In genomic region chr2:88658890-88659881, GRCh38 we compare ENCODE assay signal across 9 cellular contexts. TPM values are rescaled to one million over a fixed set of nuclear protein-coding genes. Genes with fewer than 3 reads are reported as not detected.
DNase-seq lines count a peak whose midpoint lies in the region; ATAC-seq and TF ChIP-seq lines count a peak whose summit lies in the region.
"Had no signal": no experiment of that assay in that cellular context is flagged by ENCODE, and none has a peak within 500 bp of the region (broad histone marks: within the 10 kb centered on the region; RNA-seq: fewer than 3 reads in every experiment).

No MANE protein-coding gene starts in this region.

- H3K27me3 Mint-ChIP-seq in stimulated activated naive B cell treated with anti-CD40 and anti-IgM and Interleukin-4, amounts not matched to agents 10 μg/mL and 1 μg/mL and 100 μg/mL, for 72 hours, result no peaks in the 10 kb centered on the region

- TF ChIP-seq CTCF in omental fat pad (IDR thresholded peaks at IDR 0.05), result no peak

- H3K4me1 ChIP-seq in esophagus (ENCODE audit: control insufficient read depth in 2 of 2, insufficient read depth in 2 of 2, low read length in 1 of 2), result peaks cover 2% of the 10 kb centered on the region in 2 donors

- no peaks in the 10 kb centered on the region for H3K27me3 ChIP-seq in esophagus (ENCODE audit: control insufficient read depth in 1 of 2, insufficient read depth in 2 of 2, low read length in 2 of 2)

- ATAC-seq in omental fat pad (ENCODE audit: low FRiP score) (peak; percentile 50), HG03039 (IDR thresholded peaks at IDR 0.05; ENCODE audit: unreplicated experiment) (no peak), HG02678 (IDR thresholded peaks at IDR 0.05; ENCODE audit: unreplicated experiment) (no peak)
- ATAC-seq in stimulated activated naive B cell treated with anti-CD40 and anti-IgM and Interleukin-4, amounts not matched to agents 10 μg/mL and 1 μg/mL and 100 μg/mL, for 72 hours (replicated peaks), result no peak

- 49 to 50% methylated on average over 8 of the region's 8 CpGs for WGBS in esophagus, 2 donors

- H3K36me3 ChIP-seq in esophagus (ENCODE audit: control insufficient read depth in 2 of 2, insufficient read depth in 2 of 2, low read length in 1 of 2), result no peaks in the 10 kb centered on the region

- DNase-seq in DMS153 (lab: John Stamatoyannopoulos, UW), result peak; percentile 95
- DNase-seq in NCI-H510A treated with DMSO at 0.1 percent for 48 hours (lab: John Stamatoyannopoulos, UW), result peak; percentile 94
- no peak for DNase-seq in omental fat pad (ENCODE audit: low spot score)
- no peak for DNase-seq in NOMO-1 (lab: John Stamatoyannopoulos, UW; ENCODE audit: unreplicated experiment in 2 of 2)
- DNase-seq in stimulated activated naive B cell treated with anti-CD40 and anti-IgM and Interleukin-4, amounts not matched to agents 10 μg/mL and 1 μg/mL and 100 μg/mL, for 72 hours, result no peak

- H3K9me3 ChIP-seq in esophagus (ENCODE audit: control insufficient read depth in 2 of 2, insufficient read depth in 1 of 2, low read depth in 1 of 2, low read length in 1 of 2), result no peaks in the 10 kb centered on the region

- H3K36me3 Mint-ChIP-seq in stimulated activated naive B cell treated with anti-CD40 and anti-IgM and Interleukin-4, amounts not matched to agents 10 μg/mL and 1 μg/mL and 100 μg/mL, for 72 hours, result no peaks in the 10 kb centered on the region

- H3K9me3 Mint-ChIP-seq in stimulated activated naive B cell treated with anti-CD40 and anti-IgM and Interleukin-4, amounts not matched to agents 10 μg/mL and 1 μg/mL and 100 μg/mL, for 72 hours, result peaks cover 1 to 3% of the 10 kb centered on the region in 2 donors

- no peak overlapping the region for H3K4me3 Mint-ChIP-seq in stimulated activated naive B cell treated with anti-CD40 and anti-IgM and Interleukin-4, amounts not matched to agents 10 μg/mL and 1 μg/mL and 100 μg/mL, for 72 hours

- H3K4me1 Mint-ChIP-seq in stimulated activated naive B cell treated with anti-CD40 and anti-IgM and Interleukin-4, amounts not matched to agents 10 μg/mL and 1 μg/mL and 100 μg/mL, for 72 hours, result no peaks in the 10 kb centered on the region

- H3K27ac Mint-ChIP-seq in stimulated activated naive B cell treated with anti-CD40 and anti-IgM and Interleukin-4, amounts not matched to agents 10 μg/mL and 1 μg/mL and 100 μg/mL, for 72 hours, result no peak overlapping the region

- peak overlapping the region; percentile 45 to 49 for H3K27ac ChIP-seq in esophagus (ENCODE audit: low read depth in 2 of 2, low read length in 1 of 2)
- H3K27ac ChIP-seq: VCaP had no signal

- no peak overlapping the region for H3K4me3 ChIP-seq in esophagus (ENCODE audit: low read depth in 1 of 2, low read length in 2 of 2)

RNA-seq across cellular contexts. Expression of gene EIF2AK3, which starts 31.9 kb away (rescaled TPM):
- polyA plus RNA-seq in esophagus, result 1 to 10 TPM; 2.5 to 5.7 TPM
- total RNA-seq in omental fat pad, result 10 to 100 TPM; 15.9 to 41.6 (median 21.5) TPM

RNA-seq across cellular contexts. Expression of gene RPIA, which starts 32.3 kb away (rescaled TPM):
- 10 to 100 TPM; 18.9 to 20.1 TPM for polyA plus RNA-seq in esophagus
- total RNA-seq in omental fat pad, result 10 to 100 TPM in 2 of 4 donors, 1 to 10 TPM in 2; 7.9 to 20.5 (median 10.9) TPM

Comparison
In these comparisons a context has a peak if more than half of its experiments do, and no peak if none do; other contexts are left out.
1. DNase-seq: peak in DMS153 (single experiment) and NCI-H510A treated with DMSO at 0.1 percent for 48 hours (single experiment); none in omental fat pad (single experiment), NOMO-1 (0 of 2) and stimulated activated naive B cell treated with anti-CD40 and anti-IgM and Interleukin-4, amounts not matched to agents 10 μg/mL and 1 μg/mL and 100 μg/mL, for 72 hours (single experiment).